Comparison of ENCODE assay signal across 26 cellular contexts in the genomic region with DNA sequence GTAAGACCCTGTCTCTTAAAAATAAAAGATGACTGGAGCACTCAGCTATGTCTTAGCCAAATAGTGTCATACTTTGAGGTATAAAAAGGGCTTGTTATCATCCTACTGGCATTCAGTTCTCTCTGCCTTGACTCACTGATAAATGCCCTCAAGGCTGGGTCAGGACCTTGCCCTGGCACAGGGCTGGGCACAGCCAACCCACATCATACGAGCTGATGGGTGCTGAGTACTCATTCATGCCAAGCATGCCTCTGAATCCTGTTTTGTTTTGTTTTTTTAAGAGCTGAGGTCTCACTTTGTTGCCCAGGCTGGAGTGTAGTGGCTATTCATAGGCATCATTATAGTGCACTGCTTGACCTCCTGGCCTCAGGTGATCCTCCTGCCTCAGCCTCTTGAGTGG. TPM values are rescaled to one million over a fixed set of nuclear protein-coding genes. Genes with fewer than 3 reads are reported as not detected.
DNase-seq lines count a peak whose midpoint lies in the region; ATAC-seq, FAIRE-seq and TF ChIP-seq lines count a peak whose summit lies in the region.
"Had no signal": no experiment of that assay in that cellular context is flagged by ENCODE, and none has a peak within 500 bp of the region (broad histone marks: within the 10 kb centered on the region; RNA-seq: fewer than 3 reads in every experiment).

No MANE protein-coding gene starts in this region.

- peak; percentile 41 to 74 (median 54) for ATAC-seq in psoas muscle
- ATAC-seq in GM18861 (IDR thresholded peaks at IDR 0.05; ENCODE audit: unreplicated experiment) = no peak
- ATAC-seq: CD8-positive, alpha-beta T cell; K562; Panc1; Right ventricle myocardium inferior had no signal

- no peak for FAIRE-seq in bronchial epithelial cell (lab: Jason Lieb, UNC)
- FAIRE-seq: K562 had no signal

- dilution Hi-C loops in mammary epithelial cell (cut with HindIII; ENCODE audit: low sequenced_read_pairs) = no loop called here

- H3K9me3 ChIP-seq in mammary epithelial cell (replicated peaks; ENCODE audit: insufficient read depth, low read length) = no peaks in the 10 kb centered on the region
- H3K9me3 ChIP-seq in psoas muscle = no peaks in the 10 kb centered on the region
- no peaks in the 10 kb centered on the region for H3K9me3 ChIP-seq in adrenal gland (replicated peaks in 1 of 3)
- H3K9me3 ChIP-seq: BLaER1 treated with 17β-estradiol and CSF1 and Interleukin-3, amounts not matched to agents 10 nM and 100 nM; SJSA1 had no signal

- no peaks in the 10 kb centered on the region for H3K27me3 ChIP-seq in mammary epithelial cell (ENCODE audit: insufficient read depth, low read length)
- H3K27me3 ChIP-seq in bronchial epithelial cell (ENCODE audit: control insufficient read depth, insufficient read depth, low read length) = no peaks in the 10 kb centered on the region
- no peaks in the 10 kb centered on the region for H3K27me3 ChIP-seq in psoas muscle (ENCODE audit: insufficient read depth in 3 of 3, low read length in 2 of 3)
- H3K27me3 ChIP-seq in adrenal gland = no peaks in the 10 kb centered on the region
- H3K27me3 ChIP-seq: BLaER1 treated with 17β-estradiol and CSF1 and Interleukin-3, amounts not matched to agents 10 nM and 100 nM had no signal

- no TSS peak for BruUV-seq in mammary epithelial cell (replicated peaks; lab: Mats Ljungman, UMichigan)
- BruUV-seq in MCF 10A (replicated peaks; lab: Mats Ljungman, UMichigan) = no TSS peak

- intact Hi-C loops in mammary epithelial cell (cut with micrococcal nuclease) (no loop called here), MCF 10A (cut with micrococcal nuclease) (loop anchor here (10.0 kb wide), 1 partner anchor 975 kb away; no protein-coding TSS in a partner anchor), psoas muscle (cut with DNase I) (no loop called here), adrenal gland (cut with DNase I) (no loop called here)

- no peaks in the 10 kb centered on the region for H4K20me1 ChIP-seq in mammary epithelial cell (ENCODE audit: insufficient read depth, low read length)
- H4K20me1 ChIP-seq: BLaER1 treated with 17β-estradiol and CSF1 and Interleukin-3, amounts not matched to agents 10 nM and 100 nM had no signal

- H3K27ac ChIP-seq in mammary epithelial cell (ENCODE audit: insufficient read depth, low read depth, low read length) (no peak overlapping the region), psoas muscle (peak overlapping the region; percentile 75), adrenal gland (no peak overlapping the region)
- H3K27ac ChIP-seq: BLaER1 treated with 17β-estradiol and CSF1 and Interleukin-3, amounts not matched to agents 10 nM and 100 nM; SJSA1 had no signal

- DNase-seq in mammary epithelial cell = peak; percentile 21
- DNase-seq in MCF 10A (ENCODE audit: unreplicated experiment) = no peak
- DNase-seq in bronchial epithelial cell (ENCODE audit: low read depth) = peak; percentile 22
- no peak for DNase-seq in psoas muscle
- no peak for DNase-seq in NCI-H2196 (lab: John Stamatoyannopoulos, UW; ENCODE audit: unreplicated experiment)
- no peak for DNase-seq in NCI-H2029 (lab: John Stamatoyannopoulos, UW)
- DNase-seq in adrenal gland = no peak
- DNase-seq: 8988T; CD8-positive, alpha-beta T cell; DMS53; H9; HFFc6; NCI-H1092 treated with DMSO at 0.1 percent for 48 hours; NCI-H1436 treated with DMSO at 0.1 percent for 48 hours; NCI-H1930; NCI-H226; NCI-H510A treated with DMSO at 0.1 percent for 48 hours; NCI-H774; NK-92 treated with Interleukin-12 subunit alpha and Interleukin-12 subunit beta, amount 100 ng/mL, for 24 hours had no signal

- CTCF ChIA-PET in mammary epithelial cell (lab: Charles Lee; ENCODE audit: low non-redundant PET) (no interaction called here), MCF 10A (lab: Yijun Ruan, JAX) (interaction anchor here (0.9 to 1.4 kb wide), 4 partner anchors 12 to 102 kb away, joined by 3 read pairs; no protein-coding TSS in a partner anchor)

- H3K4me3 Mint-ChIP-seq in MCF 10A (ENCODE audit: unreplicated experiment) = no peak overlapping the region
- H3K4me3 Mint-ChIP-seq: CD8-positive, alpha-beta T cell; H9; HFFc6 had no signal

- no peaks in the 10 kb centered on the region for H3K9me3 Mint-ChIP-seq in MCF 10A (ENCODE audit: unreplicated experiment)
- H3K9me3 Mint-ChIP-seq: CD8-positive, alpha-beta T cell; H9; HFFc6 had no signal

- H3K27me3 Mint-ChIP-seq in MCF 10A (ENCODE audit: insufficient read depth, unreplicated experiment) = peaks cover 43% of the 10 kb centered on the region

- H3K4me2 ChIP-seq in mammary epithelial cell (ENCODE audit: insufficient read depth, low read depth, low read length) = no peak overlapping the region
- H3K4me2 ChIP-seq: BLaER1 treated with 17β-estradiol and CSF1 and Interleukin-3, amounts not matched to agents 10 nM and 100 nM had no signal

- H3K4me3 ChIP-seq in mammary epithelial cell (replicated peaks in 1 of 3; ENCODE audit: insufficient read depth in 1 of 3, low read depth in 2 of 3, low read length in 3 of 3) (no peak overlapping the region), bronchial epithelial cell (ENCODE audit: low read depth, low read length) (no peak overlapping the region), psoas muscle (no peak overlapping the region), adrenal gland (no peak overlapping the region)
- H3K4me3 ChIP-seq: BLaER1 treated with 17β-estradiol and CSF1 and Interleukin-3, amounts not matched to agents 10 nM and 100 nM; K562; SJSA1 had no signal

- no peak overlapping the region for H2AFZ ChIP-seq in mammary epithelial cell (ENCODE audit: low read depth, low read length)

- WGBS in mammary epithelial cell (ENCODE audit: low coverage, missing lambda C conversion rate) = 0% methylated on average over 1 of the region's 1 CpG
- 35 to 53% (median 40%) methylated on average over 1 of the region's 1 CpG for WGBS in psoas muscle, 3 donors
- 42 to 55% (median 45%) methylated on average over 1 of the region's 1 CpG for WGBS in adrenal gland, 4 donors

- POLR2A ChIA-PET in MCF 10A (lab: Yijun Ruan, JAX) = no interaction called here

- no peaks in the 10 kb centered on the region for H3K79me2 ChIP-seq in mammary epithelial cell (ENCODE audit: insufficient read depth, low read length)

- H3K9ac ChIP-seq in mammary epithelial cell (ENCODE audit: insufficient read depth, low read length) = no peak overlapping the region
- H3K9ac ChIP-seq: BLaER1 treated with 17β-estradiol and CSF1 and Interleukin-3, amounts not matched to agents 10 nM and 100 nM had no signal

- no peak for TF ChIP-seq CTCF in mammary epithelial cell (conservative IDR thresholded peaks at IDR 0.05 in 1 of 2, IDR thresholded peaks at IDR 0.05 in 1 of 2; ENCODE audit: extremely low read depth in 1 of 2, insufficient read depth in 1 of 2, low read depth in 1 of 2, low read length in 2 of 2)
- TF ChIP-seq CTCF in MCF 10A (IDR thresholded peaks at IDR 0.05; ENCODE audit: unreplicated experiment) = no peak
- TF ChIP-seq CTCF in bronchial epithelial cell (IDR thresholded peaks at IDR 0.05; ENCODE audit: insufficient read depth, low read length, severe bottlenecking) = no peak
- TF ChIP-seq CTCF in psoas muscle (IDR thresholded peaks at IDR 0.05) = no peak
- TF ChIP-seq CTCF in adrenal gland (IDR thresholded peaks at IDR 0.05) = no peak

- in situ Hi-C loops in mammary epithelial cell (cut with MboI; ENCODE audit: low sequenced_read_pairs in 2 of 2) = no loop called here

- TF ChIP-seq POLR2A in adrenal gland (IDR thresholded peaks at IDR 0.05) = no peak

- H3K4me1 Mint-ChIP-seq in MCF 10A (ENCODE audit: insufficient read depth, unreplicated experiment) = no peaks in the 10 kb centered on the region

- peaks cover 5% of the 10 kb centered on the region for H3K4me1 ChIP-seq in mammary epithelial cell (ENCODE audit: insufficient read depth, low read length)
- peaks cover 4% of the 10 kb centered on the region for H3K4me1 ChIP-seq in psoas muscle
- no peaks in the 10 kb centered on the region for H3K4me1 ChIP-seq in adrenal gland (replicated peaks in 1 of 2)
- H3K4me1 ChIP-seq: SJSA1 had no signal

- no peaks in the 10 kb centered on the region for H3K36me3 ChIP-seq in mammary epithelial cell (ENCODE audit: insufficient read depth, low read length)
- H3K36me3 ChIP-seq in bronchial epithelial cell (ENCODE audit: control insufficient read depth, insufficient read depth, low read length) = no peaks in the 10 kb centered on the region
- H3K36me3 ChIP-seq in psoas muscle (ENCODE audit: insufficient read depth in 1 of 2, low read depth in 1 of 2) = no peaks in the 10 kb centered on the region
- no peaks in the 10 kb centered on the region for H3K36me3 ChIP-seq in adrenal gland (replicated peaks in 1 of 2)
- H3K36me3 ChIP-seq: BLaER1 treated with 17β-estradiol and CSF1 and Interleukin-3, amounts not matched to agents 10 nM and 100 nM; SJSA1 had no signal

- H3K36me3 Mint-ChIP-seq in MCF 10A (ENCODE audit: insufficient read depth, unreplicated experiment) = no peaks in the 10 kb centered on the region

- no peak overlapping the region for H3K27ac Mint-ChIP-seq in MCF 10A (ENCODE audit: low read depth, unreplicated experiment)
- H3K27ac Mint-ChIP-seq: H9, HFFc6 had no signal

RNA-seq across cellular contexts. Expression of a gene that starts 1.9 kb away (rescaled TPM):
- total RNA-seq in mammary epithelial cell (not detected), MCF 10A (2022) (not detected in 2 replicates), bronchial epithelial cell (not detected in 2 replicates), psoas muscle (100 to 1,000 TPM in 1 of 4 donors, 10 to 100 TPM in 2, 1 to 10 TPM in 1; 7.6 to 118 (median 36.9) TPM), adrenal gland (under 1 TPM in 1 of 8 donors, not detected in 7; 0.30 TPM)
- polyA plus RNA-seq in mammary epithelial cell (not detected), psoas muscle (10 to 100 TPM in 2 of 3 donors, 1 to 10 TPM in 1; 6.7 to 19.7 (median 14.9) TPM), adrenal gland (not detected)
- polyA minus RNA-seq in mammary epithelial cell = not detected
- total RNA-seq: CD8-positive, alpha-beta T cell; H9; HFFc6; K562; LHCN-M2; Right ventricle myocardium inferior; SJSA1 had no signal
- polyA plus RNA-seq: K562 had no signal

RNA-seq across cellular contexts. Expression of a gene that starts 8.8 kb away (rescaled TPM):
- total RNA-seq in mammary epithelial cell = 10 to 100 TPM; 24.8 to 58.9 TPM
- 124 TPM for polyA plus RNA-seq in mammary epithelial cell
- 173 TPM for polyA minus RNA-seq in mammary epithelial cell
- total RNA-seq in MCF 10A (2022) = 52.2 and 80.3 TPM in 2 replicates
- 71.2 and 86.9 TPM in 2 replicates for total RNA-seq in bronchial epithelial cell
- total RNA-seq in psoas muscle = 10 to 100 TPM; 55.0 to 90.0 (median 73.0) TPM
- polyA plus RNA-seq in psoas muscle = 100 to 1,000 TPM in 2 of 3 donors, 10 to 100 TPM in 1; 97.7 to 149 (median 112) TPM
- total RNA-seq in adrenal gland = 10 to 100 TPM; 35.6 to 89.0 (median 53.7) TPM
- 10 to 100 TPM; 23.9 to 72.5 (median 48.8) TPM for polyA plus RNA-seq in adrenal gland

RNA-seq across cellular contexts. Expression of a gene that starts 23.8 kb away (rescaled TPM):
- 1 to 10 TPM; 1.4 to 2.2 TPM for total RNA-seq in mammary epithelial cell
- polyA plus RNA-seq in mammary epithelial cell = 0.48 TPM
- not detected for polyA minus RNA-seq in mammary epithelial cell
- 1.7 and 3.2 TPM in 2 replicates for total RNA-seq in MCF 10A (2022)
- 1.0 and 1.3 TPM in 2 replicates for total RNA-seq in bronchial epithelial cell
- 10 to 100 TPM in 1 of 4 donors, 1 to 10 TPM in 3; 4.1 to 15.3 (median 7.1) TPM for total RNA-seq in psoas muscle
- 10 to 100 TPM in 1 of 3 donors, 1 to 10 TPM in 2; 3.5 to 13.7 (median 7.5) TPM for polyA plus RNA-seq in psoas muscle
- 10 to 100 TPM in 7 of 8 donors, 1 to 10 TPM in 1; 6.8 to 32.3 (median 26.4) TPM for total RNA-seq in adrenal gland
- polyA plus RNA-seq in adrenal gland = 10 to 100 TPM in 2 of 3 donors, 1 to 10 TPM in 1; 3.8 to 24.8 (median 14.8) TPM

RNA-seq across cellular contexts. Expression of a gene that starts 28.1 kb away (rescaled TPM):
- total RNA-seq in mammary epithelial cell = 10 to 100 TPM; 34.2 to 46.8 TPM
- 51.8 TPM for polyA plus RNA-seq in mammary epithelial cell
- polyA minus RNA-seq in mammary epithelial cell = 29.3 TPM
- 17.0 and 17.3 TPM in 2 replicates for total RNA-seq in MCF 10A (2022)
- total RNA-seq in bronchial epithelial cell = 7.4 and 13.6 TPM in 2 replicates
- 10 to 100 TPM in 3 of 4 donors, 1 to 10 TPM in 1; 6.8 to 24.7 (median 12.3) TPM for total RNA-seq in psoas muscle
- 1 to 10 TPM; 5.3 to 9.9 (median 9.1) TPM for polyA plus RNA-seq in psoas muscle
- 100 to 1,000 TPM in 2 of 8 donors, 10 to 100 TPM in 6; 38.7 to 108 (median 83.0) TPM for total RNA-seq in adrenal gland
- polyA plus RNA-seq in adrenal gland = 10 to 100 TPM; 38.0 to 89.4 (median 38.2) TPM

RNA-seq across cellular contexts. Expression of a gene that starts 58.1 kb away (rescaled TPM):
- total RNA-seq in mammary epithelial cell = 10 to 100 TPM in 1 of 2 donors, 1 to 10 TPM in 1; 9.7 to 23.8 TPM
- 15.3 TPM for polyA plus RNA-seq in mammary epithelial cell
- polyA minus RNA-seq in mammary epithelial cell = 29.9 TPM
- total RNA-seq in MCF 10A (2022) = 1.1 TPM in 1 of 2 replicates, not detected in the other
- total RNA-seq in bronchial epithelial cell = 1.3 and 2.0 TPM in 2 replicates
- total RNA-seq in psoas muscle = 10 to 100 TPM; 65.1 to 97.3 (median 71.2) TPM
- 10 to 100 TPM; 42.6 to 77.2 (median 62.3) TPM for polyA plus RNA-seq in psoas muscle
- total RNA-seq in adrenal gland = 100 to 1,000 TPM in 7 of 8 donors, 10 to 100 TPM in 1; 96.9 to 423 (median 154) TPM
- polyA plus RNA-seq in adrenal gland = 100 to 1,000 TPM; 157 to 353 (median 220) TPM
- total RNA-seq: CD8-positive, alpha-beta T cell; SJSA1 had no signal

Comparison
In these comparisons a context has a peak if more than half of its experiments do, and no peak if none do; other contexts are left out.
1. DNase-seq: peak in mammary epithelial cell (single experiment) and bronchial epithelial cell (single experiment); none in MCF 10A (single experiment), psoas muscle (0 of 2), NCI-H2196 (single experiment), NCI-H2029 (single experiment) and adrenal gland (0 of 7).